ENCODE assay signal across 11 cellular contexts in genomic region chr1:149741914-149742313, GRCh38. TPM values are rescaled to one million over a fixed set of nuclear protein-coding genes. Genes with fewer than 3 reads are reported as not detected.
DNase-seq lines count a peak whose midpoint lies in the region; ATAC-seq, FAIRE-seq and TF ChIP-seq lines count a peak whose summit lies in the region.
"Not testable (repeated sequence)": the region's sequence is repeated elsewhere in the genome, so short reads cannot be mapped to it uniquely, and the experiment has no call there.
"Had no signal": no experiment of that assay in that cellular context is flagged by ENCODE, and none has a peak within 500 bp of the region (broad histone marks: within the 10 kb centered on the region; RNA-seq: fewer than 3 reads in every experiment).

No MANE protein-coding gene starts in this region.

- not testable (repeated sequence) for H3K27me3 ChIP-seq in DND-41 (ENCODE audit: insufficient read depth, low read length, poor library complexity); GM12878 (replicated peaks in 1 of 2; ENCODE audit: control insufficient read depth in 2 of 2, insufficient read depth in 2 of 2, low read length in 1 of 2)

- FAIRE-seq in GM12878 (lab: Jason Lieb, UNC): not testable (repeated sequence)

- CTCF ChIA-PET in activated CD8-positive, alpha-beta T cell treated with anti-CD3 and anti-CD28 coated beads for 36 hours (lab: Charles Lee); GM12878 (lab: Yijun Ruan, JAX): not testable (repeated sequence)

- TF ChIP-seq CTCF in DND-41 (IDR thresholded peaks at IDR 0.05; ENCODE audit: borderline replicate concordance, extremely low read depth, low read length, poor library complexity, severe bottlenecking); activated CD8-positive, alpha-beta T cell treated with anti-CD3 and anti-CD28 coated beads for 36 hours (IDR thresholded peaks at IDR 0.05); GM12878 (IDR thresholded peaks at IDR 0.05 in 2 of 3, conservative IDR thresholded peaks at IDR 0.05 in 1 of 3; ENCODE audit: control insufficient read depth in 2 of 3, extremely low read depth in 1 of 3, insufficient read depth in 1 of 3, low read depth in 3 of 3, low read length in 3 of 3): not testable (repeated sequence)

- H3K79me2 ChIP-seq in DND-41 (ENCODE audit: insufficient read depth, low read length); GM12878 (ENCODE audit: control insufficient read depth, insufficient read depth, low read length): not testable (repeated sequence)

- TF ChIP-seq EP300 in GM12878 (IDR thresholded peaks at IDR 0.05; ENCODE audit: borderline replicate concordance in 1 of 2, control insufficient read depth in 1 of 2, low read depth in 2 of 2, low read length in 2 of 2): not testable (repeated sequence)

- H3K36me3 ChIP-seq in DND-41 (ENCODE audit: insufficient read depth, low read length); GM12878 (ENCODE audit: control insufficient read depth in 2 of 2, insufficient read depth in 2 of 2, low read length in 1 of 2): not testable (repeated sequence)

- not testable (repeated sequence) for H3K4me2 ChIP-seq in DND-41 (ENCODE audit: insufficient read depth, low read length); GM12878 (ENCODE audit: control insufficient read depth, insufficient read depth)

- ATAC-seq in DND-41 (ENCODE audit: insufficient read depth, low read depth) (peak; percentile 68), GM12878 (peak; percentile 71), naive B cell (ENCODE audit: low read depth in 2 of 2) (peak; percentile 52 to 59)
- peak; percentile 39 for ATAC-seq in activated CD8-positive, alpha-beta T cell treated with anti-CD3 and anti-CD28 coated beads for 36 hours
- ATAC-seq in central memory CD8-positive, alpha-beta T cell (replicated peaks; ENCODE audit: extremely low read depth, poor library complexity, severe bottlenecking): peak; percentile 44
- ATAC-seq in stimulated activated naive B cell treated with anti-CD40 and anti-IgM and Interleukin-4, amounts not matched to agents 10 μg/mL and 1 μg/mL and 100 μg/mL, for 72 hours (replicated peaks): peak; percentile 63 to 66

- DNase-seq in DND-41; activated CD8-positive, alpha-beta T cell treated with anti-CD3 and anti-CD28 coated beads for 36 hours; GM12878 (ENCODE audit: low read depth, low spot score); central memory CD8-positive, alpha-beta T cell (ENCODE audit: low spot score in 2 of 2); naive B cell; stimulated activated naive B cell treated with anti-CD40 and anti-IgM and Interleukin-4, amounts not matched to agents 10 μg/mL and 1 μg/mL and 100 μg/mL, for 72 hours: not testable (repeated sequence)

- not testable (repeated sequence) for TF ChIP-seq RAD21 in GM12878 (IDR thresholded peaks at IDR 0.05; ENCODE audit: insufficient read depth, low read depth, low read length)

- not testable (repeated sequence) for H4K20me1 ChIP-seq in DND-41 (ENCODE audit: insufficient read depth, low read length); GM12878 (ENCODE audit: control insufficient read depth, insufficient read depth)

- not testable (repeated sequence) for H3K27ac Mint-ChIP-seq in activated CD8-positive, alpha-beta T cell treated with anti-CD3 and anti-CD28 coated beads for 36 hours; central memory CD8-positive, alpha-beta T cell (ENCODE audit: low read depth); naive B cell; stimulated activated naive B cell treated with anti-CD40 and anti-IgM and Interleukin-4, amounts not matched to agents 10 μg/mL and 1 μg/mL and 100 μg/mL, for 72 hours

- H3K4me3 ChIP-seq in DND-41 (ENCODE audit: low read depth in 1 of 2, low read length in 2 of 2); GM12878: not testable (repeated sequence)

- not testable (repeated sequence) for H2AFZ ChIP-seq in DND-41 (ENCODE audit: low read depth, low read length); GM12878 (ENCODE audit: control insufficient read depth, low read depth, low read length)

- not testable (repeated sequence) for H3K27ac ChIP-seq in DND-41 (ENCODE audit: low read length); GM12878 (ENCODE audit: control insufficient read depth, insufficient read depth)

- not testable (repeated sequence) for H3K27me3 Mint-ChIP-seq in activated CD8-positive, alpha-beta T cell treated with anti-CD3 and anti-CD28 coated beads for 36 hours; central memory CD8-positive, alpha-beta T cell; stimulated activated naive B cell treated with anti-CD40 and anti-IgM and Interleukin-4, amounts not matched to agents 10 μg/mL and 1 μg/mL and 100 μg/mL, for 72 hours
- H3K27me3 Mint-ChIP-seq in naive B cell: peaks cover 0 to 14% (median 3%) of the 10 kb centered on the region in 3 donors

- not testable (repeated sequence) for H3K4me3 Mint-ChIP-seq in activated CD8-positive, alpha-beta T cell treated with anti-CD3 and anti-CD28 coated beads for 36 hours; central memory CD8-positive, alpha-beta T cell; naive B cell; stimulated activated naive B cell treated with anti-CD40 and anti-IgM and Interleukin-4, amounts not matched to agents 10 μg/mL and 1 μg/mL and 100 μg/mL, for 72 hours

- not testable (repeated sequence) for H3K36me3 Mint-ChIP-seq in activated CD8-positive, alpha-beta T cell treated with anti-CD3 and anti-CD28 coated beads for 36 hours (ENCODE audit: low read depth); central memory CD8-positive, alpha-beta T cell (ENCODE audit: insufficient read depth); naive B cell; stimulated activated naive B cell treated with anti-CD40 and anti-IgM and Interleukin-4, amounts not matched to agents 10 μg/mL and 1 μg/mL and 100 μg/mL, for 72 hours

- H3K4me1 ChIP-seq in DND-41 (ENCODE audit: insufficient read depth, low read length); GM12878 (ENCODE audit: control insufficient read depth, insufficient read depth, low read length): not testable (repeated sequence)

- WGBS in GM12878 (ENCODE audit: insufficient coverage, insufficient replicate concordance, low lambda C conversion rate, missing lambda C conversion rate): 26% methylated on average over 2 of the region's 5 CpGs

- H3K9me3 Mint-ChIP-seq in activated CD8-positive, alpha-beta T cell treated with anti-CD3 and anti-CD28 coated beads for 36 hours; central memory CD8-positive, alpha-beta T cell; naive B cell; stimulated activated naive B cell treated with anti-CD40 and anti-IgM and Interleukin-4, amounts not matched to agents 10 μg/mL and 1 μg/mL and 100 μg/mL, for 72 hours: not testable (repeated sequence)

- not testable (repeated sequence) for H3K9ac ChIP-seq in DND-41 (ENCODE audit: low read depth, low read length); GM12878 (ENCODE audit: control insufficient read depth, insufficient read depth, low read length)

- in situ Hi-C loops in GM12878 (cut with MboI): not testable (repeated sequence)

- BruUV-seq in GM12878 (replicated peaks; lab: Mats Ljungman, UMichigan): not testable (repeated sequence)

- SMC1A ChIA-PET in GM12878 (lab: Charles Lee; ENCODE audit: uncharacterized antibody, unreplicated experiment): not testable (repeated sequence)

- RAD21 ChIA-PET in GM12878 (lab: Charles Lee; ENCODE audit: unreplicated experiment): not testable (repeated sequence)

- H3K4me1 Mint-ChIP-seq in activated CD8-positive, alpha-beta T cell treated with anti-CD3 and anti-CD28 coated beads for 36 hours (ENCODE audit: low read depth); central memory CD8-positive, alpha-beta T cell; naive B cell; stimulated activated naive B cell treated with anti-CD40 and anti-IgM and Interleukin-4, amounts not matched to agents 10 μg/mL and 1 μg/mL and 100 μg/mL, for 72 hours: not testable (repeated sequence)

- POLR2A ChIA-PET in activated CD8-positive, alpha-beta T cell treated with anti-CD3 and anti-CD28 coated beads for 36 hours (lab: Charles Lee); GM12878 (lab: Charles Lee): not testable (repeated sequence)

- intact Hi-C loops in activated CD8-positive, alpha-beta T cell treated with anti-CD3 and anti-CD28 coated beads for 36 hours (cut with micrococcal nuclease); GM12878 (cut with micrococcal nuclease; ENCODE audit: unreplicated experiment): not testable (repeated sequence)

- not testable (repeated sequence) for TF ChIP-seq POLR2A in GM12878 (IDR thresholded peaks at IDR 0.05; ENCODE audit: low read depth, low read length)

- H3K9me3 ChIP-seq in DND-41 (ENCODE audit: insufficient read depth, low read length, severe bottlenecking); GM12878 (replicated peaks; ENCODE audit: control insufficient read depth, insufficient read depth, low read length): not testable (repeated sequence)

RNA-seq across cellular contexts. Expression of gene FCGR1A, which starts 40.6 kb away (rescaled TPM):
- not detected for total RNA-seq in activated CD8-positive, alpha-beta T cell treated with anti-CD3 and anti-CD28 coated beads for 36 hours
- total RNA-seq in GM12878 (2013; cell fraction: nucleolus; rRNA removed): not detected in 2 replicates
- not detected in 2 replicates for total RNA-seq in GM12878 (2014; rRNA removed)
- not detected in 2 replicates for total RNA-seq in GM12878 (2014; rRNA removed; fragmentation: Illumina TruSeq; extraction: Trizol)
- not detected in 2 replicates for total RNA-seq in GM12878 (2021)
- not detected for polyA plus RNA-seq in GM12878 (2011; ENCODE audit: low read depth)
- polyA plus RNA-seq in GM12878 (2011; rRNA removed): not detected in 2 replicates
- polyA plus RNA-seq in GM12878 (2011; cell fraction: cytosol; rRNA removed): not detected in 2 replicates
- polyA plus RNA-seq in GM12878 (2011; cell fraction: nucleus; rRNA removed): not detected in 2 replicates
- polyA plus RNA-seq in GM12878 (2012): not detected in 2 replicates
- not detected in 2 replicates for polyA plus RNA-seq in GM12878 (2014; fragmentation: Illumina TruSeq; extraction: Trizol)
- not detected for polyA plus RNA-seq in GM12878 (2014; fragmentation: Nextera tagmentation; extraction: Ambion mirVana)
- polyA plus RNA-seq in GM12878 (2014; rRNA removed): not detected in 2 replicates
- not detected for polyA plus RNA-seq in GM12878 (2016; fragmentation: Nextera tagmentation; extraction: Ambion mirVana)
- polyA minus RNA-seq in GM12878 (2011; rRNA and poly(A)+ RNA removed): not detected in 2 replicates
- not detected in 2 replicates for polyA minus RNA-seq in GM12878 (2011; cell fraction: cytosol; rRNA and poly(A)+ RNA removed)
- polyA minus RNA-seq in GM12878 (2011; cell fraction: nucleus; rRNA and poly(A)+ RNA removed): not detected in 2 replicates
- polyA plus RNA-seq in naive B cell (ENCODE audit: low read depth in 6 of 6): not detected
- total RNA-seq: Calu3, GM23248, H1, H7 had no signal
- polyA plus RNA-seq: A549, GM23248, H1 had no signal
